30 cellular contexts compared by ENCODE assay signal in the genomic region with DNA sequence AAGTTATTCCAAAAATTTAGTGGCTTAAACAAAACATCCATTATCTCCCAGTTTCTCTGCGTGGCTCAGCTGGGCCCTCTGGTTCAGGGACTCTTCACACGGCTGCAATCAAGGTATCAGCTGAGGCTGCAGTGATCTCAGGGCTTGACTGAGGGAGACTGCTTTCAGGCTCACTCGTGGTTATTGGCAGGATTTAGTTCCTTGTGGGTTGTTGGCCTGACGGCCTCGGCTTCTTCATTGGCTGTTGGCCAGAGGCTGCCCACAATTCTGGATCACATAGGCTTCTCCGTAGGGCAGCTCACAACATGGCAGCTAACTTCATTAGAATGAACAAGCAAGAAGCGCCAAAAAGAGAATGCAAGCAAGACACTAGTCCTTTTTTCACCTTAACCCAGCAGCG.
"Had no signal": no experiment of that assay in that cellular context is flagged by ENCODE, and none has a peak within 500 bp of the region (broad histone marks: within the 10 kb centered on the region; RNA-seq: fewer than 3 reads in every experiment).

No MANE protein-coding gene starts in this region.

- ATAC-seq: activated CD8-positive, alpha-beta memory T cell treated with anti-CD3 and anti-CD28 coated beads, Interleukin-2, amount 10 ng/mL, durations not matched to agents 7 days and 5 days; SK-N-SH treated with all-trans-retinoic acid at 6 μM for 48 hours; WTC11 had no signal

- H3K27me3 ChIP-seq: ascending aorta, breast epithelium, Peyer's patch, SJSA1 had no signal

- H3K27ac Mint-ChIP-seq: activated CD4-positive, alpha-beta T cell treated with anti-CD3 and anti-CD28 coated beads, Interleukin-2, amount 10 ng/mL, durations not matched to agents 24 days and 14 days; activated CD8-positive, alpha-beta memory T cell treated with anti-CD3 and anti-CD28 coated beads, Interleukin-2, amount 10 ng/mL, durations not matched to agents 7 days and 5 days; activated T-cell treated with anti-CD3 and anti-CD28 coated beads, Interleukin-2, amount 50 U/mL, for 24 hours; activated T-helper 1 cell treated with anti-CD3 and anti-CD28 coated beads, Interleukin-12 subunit alpha, Interleukin-12 subunit beta, Interleukin-2, Interleukin-4 antibody, amounts not matched to agents 30 ng/mL and 10 ng/mL and 1 ng/mL, durations not matched to agents 14 hours and 24 hours and 36 hours; T-helper 2 cell treated with Interferon-gamma antibody and Interleukin-4, amounts not matched to agents 5 μg/mL and 100 μg/mL, for 36 hours had no signal

- H3K9me3 ChIP-seq: ascending aorta, Peyer's patch, SJSA1 had no signal

- H3K27me3 Mint-ChIP-seq: activated CD4-positive, alpha-beta T cell treated with anti-CD3 and anti-CD28 coated beads, Interleukin-2, amount 10 ng/mL, durations not matched to agents 24 days and 14 days; activated CD8-positive, alpha-beta memory T cell treated with anti-CD3 and anti-CD28 coated beads, Interleukin-2, amount 10 ng/mL, durations not matched to agents 7 days and 5 days; activated naive CD4-positive, alpha-beta T cell treated with anti-CD3 and anti-CD28 coated beads, Interleukin-2, amount 50 U/mL, for 24 hours; activated T-cell treated with anti-CD3 and anti-CD28 coated beads, Interleukin-2, amount 50 U/mL, for 24 hours had no signal

- H3K9me3 Mint-ChIP-seq: activated T-helper 1 cell treated with anti-CD3 and anti-CD28 coated beads, Interleukin-12 subunit alpha, Interleukin-12 subunit beta, Interleukin-2, Interleukin-4 antibody, amounts not matched to agents 30 ng/mL and 10 ng/mL and 1 ng/mL, durations not matched to agents 14 hours and 24 hours and 36 hours; T-helper 2 cell treated with Interferon-gamma antibody and Interleukin-4, amounts not matched to agents 5 μg/mL and 100 μg/mL, for 36 hours; WTC11 had no signal

- H3K36me3 ChIP-seq: breast epithelium had no signal

- H3K4me3 ChIP-seq: ascending aorta, breast epithelium, Peyer's patch, SJSA1 had no signal

- H3K27ac ChIP-seq: ascending aorta, breast epithelium, Peyer's patch, SJSA1 had no signal

- H3K4me1 ChIP-seq: ascending aorta, breast epithelium, Peyer's patch, SJSA1 had no signal

- H3K4me1 Mint-ChIP-seq: activated CD4-positive, alpha-beta T cell treated with anti-CD3 and anti-CD28 coated beads, Interleukin-2, amount 10 ng/mL, durations not matched to agents 24 days and 14 days; activated CD8-positive, alpha-beta memory T cell treated with anti-CD3 and anti-CD28 coated beads, Interleukin-2, amount 10 ng/mL, durations not matched to agents 7 days and 5 days; activated naive CD4-positive, alpha-beta T cell treated with anti-CD3 and anti-CD28 coated beads, Interleukin-2, amount 50 U/mL, for 24 hours; WTC11 had no signal

- DNase-seq: activated CD4-positive, alpha-beta T cell treated with anti-CD3 and anti-CD28 coated beads, Interleukin-2, amount 10 ng/mL, durations not matched to agents 24 days and 14 days; activated CD4-positive, alpha-beta T cell treated with anti-CD3 and anti-CD28 coated beads, Interleukin-2, amount 50 U/mL, for 48 hours; activated CD4-positive, CD25-positive, alpha-beta regulatory T cell treated with anti-CD3 and anti-CD28 coated beads, Interleukin-2, amount 50 U/mL, for 72 hours; activated CD8-positive, alpha-beta memory T cell treated with anti-CD3 and anti-CD28 coated beads, Interleukin-2, amount 10 ng/mL, durations not matched to agents 7 days and 5 days; activated effector memory CD4-positive, alpha-beta T cell treated with Interleukin-2 at 50 U/mL for 16 hours; activated naive CD4-positive, alpha-beta T cell; activated T-cell treated with anti-CD3 and anti-CD28 coated beads, Interleukin-2, amount 50 U/mL, for 24 hours; amniotic stem cell; IMR-90; Kasumi-1; KBM-7; NCI-H1048; NCI-H1417; NCI-H1930; NCI-H2171; NCI-H226; NCI-H526; NCI-H774; OCI-M1; Peyer's patch; SHP77; SW 1271 had no signal

- H3K4me3 Mint-ChIP-seq: activated CD4-positive, alpha-beta T cell treated with anti-CD3 and anti-CD28 coated beads, Interleukin-2, amount 10 ng/mL, durations not matched to agents 24 days and 14 days; activated CD8-positive, alpha-beta memory T cell treated with anti-CD3 and anti-CD28 coated beads, Interleukin-2, amount 10 ng/mL, durations not matched to agents 7 days and 5 days; activated naive CD4-positive, alpha-beta T cell treated with anti-CD3 and anti-CD28 coated beads, Interleukin-2, amount 50 U/mL, for 24 hours; activated T-cell treated with anti-CD3 and anti-CD28 coated beads, Interleukin-2, amount 50 U/mL, for 24 hours; activated T-helper 1 cell treated with anti-CD3 and anti-CD28 coated beads, Interleukin-12 subunit alpha, Interleukin-12 subunit beta, Interleukin-2, Interleukin-4 antibody, amounts not matched to agents 30 ng/mL and 10 ng/mL and 1 ng/mL, durations not matched to agents 14 hours and 24 hours and 36 hours; T-helper 2 cell treated with Interferon-gamma antibody and Interleukin-4, amounts not matched to agents 5 μg/mL and 100 μg/mL, for 36 hours; WTC11 had no signal
